34 cellular contexts compared by ENCODE assay signal in genomic region chr17:57737450-57737849, GRCh38. TPM values are rescaled to one million over a fixed set of nuclear protein-coding genes. Genes with fewer than 3 reads are reported as not detected.
"Had no signal": no experiment of that assay in that cellular context is flagged by ENCODE, and none has a peak within 500 bp of the region (broad histone marks: within the 10 kb centered on the region; RNA-seq: fewer than 3 reads in every experiment).

No MANE protein-coding gene starts in this region.

- H3K4me3 ChIP-seq: colonic mucosa, esophagus squamous epithelium, gastrocnemius medialis, heart right ventricle, left lung, lower lobe of right lung, mucosa of descending colon had no signal

- H3K27me3 ChIP-seq: colonic mucosa, gastrocnemius medialis, left lung had no signal

- H3K9me3 Mint-ChIP-seq: dendritic cell treated with granulocyte-macrophage colony-stimulating factor and Interleukin-4, amounts not matched to agents 40 ng/mL and 50 ng/mL, for 4 days; effector memory CD8-positive, alpha-beta T cell; mesothelial cell of epicardium had no signal

- H3K4me1 ChIP-seq: colonic mucosa, esophagus squamous epithelium, gastrocnemius medialis, heart right ventricle, left lung, lower lobe of right lung had no signal

- H3K27me3 Mint-ChIP-seq: effector memory CD8-positive, alpha-beta T cell had no signal

- FAIRE-seq: endometrium, islet of Langerhans, keratinocyte had no signal

- H3K27ac ChIP-seq: colonic mucosa, epithelial cell of prostate, esophagus squamous epithelium, gastrocnemius medialis, heart right ventricle, left lung, lower lobe of right lung had no signal

- ATAC-seq: effector memory CD8-positive, alpha-beta T cell; esophagus mucosa; gastrocnemius medialis; heart right ventricle; left cardiac atrium; left lung; left ventricle myocardium superior; lower lobe of right lung; mucosa of descending colon had no signal

- H3K4me1 Mint-ChIP-seq: mesothelial cell of epicardium had no signal

- H3K9me3 ChIP-seq: colonic mucosa, esophagus squamous epithelium, gastrocnemius medialis, heart right ventricle, left lung, lower lobe of right lung, mucosa of descending colon had no signal

- DNase-seq: colonic mucosa; cortex of kidney; effector CD8-positive, alpha-beta T cell; effector memory CD8-positive, alpha-beta T cell; endodermal cell; erythroblast; esophagus squamous epithelium; foreskin fibroblast; foreskin melanocyte; gastrocnemius medialis; glutamatergic neuron; head of caudate nucleus; heart right ventricle; hippocampal formation; left cardiac atrium; left lung; left ventricle myocardium superior; lower lobe of right lung; mesenchymal stem cell; mucosa of descending colon had no signal

- H3K27ac Mint-ChIP-seq: dendritic cell treated with granulocyte-macrophage colony-stimulating factor and Interleukin-4, amounts not matched to agents 40 ng/mL and 50 ng/mL, for 4 days; effector memory CD8-positive, alpha-beta T cell; endodermal cell; mesothelial cell of epicardium had no signal

- H3K4me3 Mint-ChIP-seq: dendritic cell treated with granulocyte-macrophage colony-stimulating factor and Interleukin-4, amounts not matched to agents 40 ng/mL and 50 ng/mL, for 4 days; effector memory CD8-positive, alpha-beta T cell; endodermal cell; mesothelial cell of epicardium had no signal

- H3K36me3 Mint-ChIP-seq: mesothelial cell of epicardium had no signal

- H3K36me3 ChIP-seq: colonic mucosa, esophagus squamous epithelium, gastrocnemius medialis, heart right ventricle, left lung, lower lobe of right lung had no signal

RNA-seq across cellular contexts. Expression of gene CCDC182, which starts 7.6 kb away (rescaled TPM):
- total RNA-seq: colonic mucosa, dermis microvascular lymphatic vessel endothelial cell, esophagus mucosa, esophagus squamous epithelium, gastrocnemius medialis, glomerular endothelial cell, heart right ventricle, kidney epithelial cell, left cardiac atrium, left lung, left ventricle myocardium superior, lower leg skin, lower lobe of right lung, lung microvascular endothelial cell, mesenteric fat pad, mesothelial cell of epicardium, mucosa of descending colon, myocyte had no signal
- polyA plus RNA-seq: heart right ventricle, keratinocyte had no signal
